ENCODE assay signal across 1 cellular context in the genomic region with DNA sequence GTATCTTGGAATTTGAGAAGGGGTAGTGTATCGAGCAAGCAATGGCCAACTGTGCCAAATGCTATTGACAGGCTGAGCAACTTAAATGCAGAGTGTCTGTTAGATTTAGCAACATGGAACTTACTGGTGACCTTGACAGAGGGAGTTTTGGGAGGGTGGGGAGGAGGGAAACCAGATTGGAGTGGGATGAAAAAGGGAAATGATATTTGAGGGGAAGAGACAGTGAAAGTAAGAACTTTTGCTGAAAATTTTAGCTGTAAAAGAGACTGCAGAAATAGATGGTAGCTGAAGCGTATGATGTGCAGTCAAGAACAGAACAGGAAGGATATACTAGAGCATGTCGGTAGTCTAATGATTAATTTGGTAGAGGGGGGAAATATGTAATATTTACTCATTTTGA.
TF ChIP-seq lines count a peak whose summit lies in the region.

No MANE protein-coding gene starts in this region.

TF ChIP-seq in K562, 482 proteins besides CTCF, POLR2A, EP300 and RAD21:
- no peak for TF ChIP-seq SP1 (CRISPR knock-in tag; IDR thresholded peaks at IDR 0.05)
- 0 out of 2 replicates have a peak, but pooled peaks have one; percentile 35 for TF ChIP-seq ESRRA (IDR thresholded peaks at IDR 0.05; ENCODE audit: borderline replicate concordance, low read depth)
